In the genomic region with DNA sequence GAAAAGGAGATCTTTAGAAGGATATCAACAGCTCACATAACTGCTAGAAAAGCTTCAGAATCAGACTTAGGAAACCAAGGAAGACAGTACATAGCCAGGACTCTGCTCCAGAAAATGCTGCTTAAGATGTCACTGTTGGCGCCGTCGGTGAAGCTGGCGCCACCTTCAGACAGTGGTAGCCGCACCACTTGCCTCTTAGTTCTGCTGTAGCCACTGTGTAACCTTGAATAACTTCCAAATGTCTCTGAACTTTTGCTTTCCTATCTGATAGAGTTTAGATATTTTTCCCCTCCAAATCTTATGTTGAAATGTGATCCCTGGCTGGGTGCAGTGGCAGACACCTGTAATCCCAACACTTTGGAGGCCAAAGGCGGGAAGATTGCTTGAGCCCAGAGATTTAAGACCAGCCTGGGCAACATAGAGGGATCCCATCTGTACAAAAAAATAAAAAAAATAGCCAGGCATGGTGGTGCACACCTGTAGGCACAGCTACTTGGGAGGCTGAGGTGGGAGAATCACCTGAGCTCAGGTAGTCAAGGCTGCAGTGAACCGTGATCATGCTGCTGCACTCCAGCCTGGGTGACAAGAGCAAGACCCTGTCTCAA, we compare ENCODE assay signal across 9 cellular contexts. TPM values are rescaled to one million over a fixed set of nuclear protein-coding genes. Genes with fewer than 3 reads are reported as not detected.
DNase-seq lines count a peak whose midpoint lies in the region; ATAC-seq and TF ChIP-seq lines count a peak whose summit lies in the region.
"Had no signal": no experiment of that assay in that cellular context is flagged by ENCODE, and none has a peak within 500 bp of the region (broad histone marks: within the 10 kb centered on the region; RNA-seq: fewer than 3 reads in every experiment).

No MANE protein-coding gene starts in this region.

- H3F3A ChIP-seq in GM23338 (replicated peaks; ENCODE audit: low read depth), result no peaks in the 10 kb centered on the region

- H3K4me2 ChIP-seq in GM23338, result no peak overlapping the region

- peaks cover 15% of the 10 kb centered on the region for H3K9me3 Mint-ChIP-seq in GM23338
- H3K9me3 Mint-ChIP-seq in activated CD8-positive, alpha-beta T cell treated with anti-CD3 and anti-CD28 coated beads, Interleukin-2, amount 10 ng/mL, durations not matched to agents 7 days and 5 days (ENCODE audit: insufficient read depth), result no peaks in the 10 kb centered on the region

- H3K9me2 ChIP-seq in GM23338 (ENCODE audit: insufficient read depth), result no peaks in the 10 kb centered on the region; the same call in none of the 2 replicates

- 0 out of 2 replicates have a peak, but pooled peaks cover 5% of the 10 kb centered on the region for H3K27me3 ChIP-seq in GM23338 (ENCODE audit: insufficient read depth)

- peaks cover 5% of the 10 kb centered on the region; the same call in 1 of the 2 replicates for H3K36me3 ChIP-seq in GM23338 (ENCODE audit: insufficient read depth)

- no peak overlapping the region for H3K4me3 ChIP-seq in AG10803 (ENCODE audit: low read length)
- no peak overlapping the region for H3K4me3 ChIP-seq in GM23338

- DNase-seq in AG10803 (ENCODE audit: low read depth), result peak; percentile 10
- peak; percentile 54 for DNase-seq in GM23338 (ENCODE audit: low spot score)
- DNase-seq in activated CD8-positive, alpha-beta T cell treated with anti-CD3 and anti-CD28 coated beads, Interleukin-2, amount 10 ng/mL, durations not matched to agents 7 days and 5 days, result peak; percentile 12
- peak; percentile 26 for DNase-seq in iris pigment epithelial cell (ENCODE audit: low read depth)
- no peak for DNase-seq in NCI-H1417 (lab: John Stamatoyannopoulos, UW)
- no peak for DNase-seq in AG20443 (ENCODE audit: low spot score)

- no peaks in the 10 kb centered on the region for H4K20me1 ChIP-seq in GM23338 (replicated peaks; ENCODE audit: insufficient read depth)

- H2AFZ ChIP-seq in GM23338, result peak overlapping the region; percentile 10; the same call in 1 of the 2 replicates

- TF ChIP-seq CTCF in AG10803 (conservative IDR thresholded peaks at IDR 0.05; ENCODE audit: low read length), result peak; percentile 25
- peak; percentile 62 to 73 for TF ChIP-seq CTCF in GM23338 (conservative IDR thresholded peaks at IDR 0.05; ENCODE audit: low read depth in 2 of 2)

- no peak overlapping the region for H3K27ac Mint-ChIP-seq in GM23338
- H3K27ac Mint-ChIP-seq in activated CD8-positive, alpha-beta T cell treated with anti-CD3 and anti-CD28 coated beads, Interleukin-2, amount 10 ng/mL, durations not matched to agents 7 days and 5 days, result no peak overlapping the region

- POLR2A ChIA-PET in activated CD8-positive, alpha-beta T cell treated with anti-CD3 and anti-CD28 coated beads, Interleukin-2, amount 10 ng/mL, durations not matched to agents 7 days and 5 days (lab: Charles Lee), result no interaction called here

- H3K4me3 Mint-ChIP-seq in GM23338, result no peak overlapping the region
- no peak overlapping the region for H3K4me3 Mint-ChIP-seq in activated CD8-positive, alpha-beta T cell treated with anti-CD3 and anti-CD28 coated beads, Interleukin-2, amount 10 ng/mL, durations not matched to agents 7 days and 5 days

- peaks cover 11% of the 10 kb centered on the region for H3K36me3 Mint-ChIP-seq in GM23338 (ENCODE audit: low read depth)
- no peaks in the 10 kb centered on the region for H3K36me3 Mint-ChIP-seq in activated CD8-positive, alpha-beta T cell treated with anti-CD3 and anti-CD28 coated beads, Interleukin-2, amount 10 ng/mL, durations not matched to agents 7 days and 5 days (ENCODE audit: low read depth)

- peaks cover 6% of the 10 kb centered on the region for H3K4me1 Mint-ChIP-seq in GM23338
- peaks cover 13% of the 10 kb centered on the region for H3K4me1 Mint-ChIP-seq in activated CD8-positive, alpha-beta T cell treated with anti-CD3 and anti-CD28 coated beads, Interleukin-2, amount 10 ng/mL, durations not matched to agents 7 days and 5 days (ENCODE audit: low read depth)

- H3K79me2 ChIP-seq in GM23338 (replicated peaks; ENCODE audit: insufficient read depth), result no peaks in the 10 kb centered on the region

- no peaks in the 10 kb centered on the region for H3K27me3 Mint-ChIP-seq in GM23338 (ENCODE audit: insufficient read depth, low read depth, poor library complexity)
- H3K27me3 Mint-ChIP-seq in activated CD8-positive, alpha-beta T cell treated with anti-CD3 and anti-CD28 coated beads, Interleukin-2, amount 10 ng/mL, durations not matched to agents 7 days and 5 days (ENCODE audit: low read depth), result peaks cover 18% of the 10 kb centered on the region

- H3K4me1 ChIP-seq in GM23338 (ENCODE audit: insufficient read depth), result 0 out of 2 replicates have a peak, but pooled peaks cover 4% of the 10 kb centered on the region

- H3K27ac ChIP-seq in GM23338 (ENCODE audit: low read depth), result no peak overlapping the region

- CTCF ChIA-PET in activated CD8-positive, alpha-beta T cell treated with anti-CD3 and anti-CD28 coated beads, Interleukin-2, amount 10 ng/mL, durations not matched to agents 7 days and 5 days (lab: Charles Lee), result interaction anchor here (1.0 kb wide), 1 partner anchor 26 kb away, joined by 3 read pairs; no protein-coding TSS in a partner anchor

- peak; percentile 92 for ATAC-seq in GM23338
- no peak for ATAC-seq in activated CD8-positive, alpha-beta T cell treated with anti-CD3 and anti-CD28 coated beads, Interleukin-2, amount 10 ng/mL, durations not matched to agents 7 days and 5 days
- no peak for ATAC-seq in GM19395 (IDR thresholded peaks at IDR 0.05; ENCODE audit: unreplicated experiment)
- no peak for ATAC-seq in HG03135 (IDR thresholded peaks at IDR 0.05; ENCODE audit: unreplicated experiment)

TF ChIP-seq in GM23338, 12 proteins besides CTCF, POLR2A, EP300 and RAD21 (continues in another document):
- TF ChIP-seq, protein P1, sequence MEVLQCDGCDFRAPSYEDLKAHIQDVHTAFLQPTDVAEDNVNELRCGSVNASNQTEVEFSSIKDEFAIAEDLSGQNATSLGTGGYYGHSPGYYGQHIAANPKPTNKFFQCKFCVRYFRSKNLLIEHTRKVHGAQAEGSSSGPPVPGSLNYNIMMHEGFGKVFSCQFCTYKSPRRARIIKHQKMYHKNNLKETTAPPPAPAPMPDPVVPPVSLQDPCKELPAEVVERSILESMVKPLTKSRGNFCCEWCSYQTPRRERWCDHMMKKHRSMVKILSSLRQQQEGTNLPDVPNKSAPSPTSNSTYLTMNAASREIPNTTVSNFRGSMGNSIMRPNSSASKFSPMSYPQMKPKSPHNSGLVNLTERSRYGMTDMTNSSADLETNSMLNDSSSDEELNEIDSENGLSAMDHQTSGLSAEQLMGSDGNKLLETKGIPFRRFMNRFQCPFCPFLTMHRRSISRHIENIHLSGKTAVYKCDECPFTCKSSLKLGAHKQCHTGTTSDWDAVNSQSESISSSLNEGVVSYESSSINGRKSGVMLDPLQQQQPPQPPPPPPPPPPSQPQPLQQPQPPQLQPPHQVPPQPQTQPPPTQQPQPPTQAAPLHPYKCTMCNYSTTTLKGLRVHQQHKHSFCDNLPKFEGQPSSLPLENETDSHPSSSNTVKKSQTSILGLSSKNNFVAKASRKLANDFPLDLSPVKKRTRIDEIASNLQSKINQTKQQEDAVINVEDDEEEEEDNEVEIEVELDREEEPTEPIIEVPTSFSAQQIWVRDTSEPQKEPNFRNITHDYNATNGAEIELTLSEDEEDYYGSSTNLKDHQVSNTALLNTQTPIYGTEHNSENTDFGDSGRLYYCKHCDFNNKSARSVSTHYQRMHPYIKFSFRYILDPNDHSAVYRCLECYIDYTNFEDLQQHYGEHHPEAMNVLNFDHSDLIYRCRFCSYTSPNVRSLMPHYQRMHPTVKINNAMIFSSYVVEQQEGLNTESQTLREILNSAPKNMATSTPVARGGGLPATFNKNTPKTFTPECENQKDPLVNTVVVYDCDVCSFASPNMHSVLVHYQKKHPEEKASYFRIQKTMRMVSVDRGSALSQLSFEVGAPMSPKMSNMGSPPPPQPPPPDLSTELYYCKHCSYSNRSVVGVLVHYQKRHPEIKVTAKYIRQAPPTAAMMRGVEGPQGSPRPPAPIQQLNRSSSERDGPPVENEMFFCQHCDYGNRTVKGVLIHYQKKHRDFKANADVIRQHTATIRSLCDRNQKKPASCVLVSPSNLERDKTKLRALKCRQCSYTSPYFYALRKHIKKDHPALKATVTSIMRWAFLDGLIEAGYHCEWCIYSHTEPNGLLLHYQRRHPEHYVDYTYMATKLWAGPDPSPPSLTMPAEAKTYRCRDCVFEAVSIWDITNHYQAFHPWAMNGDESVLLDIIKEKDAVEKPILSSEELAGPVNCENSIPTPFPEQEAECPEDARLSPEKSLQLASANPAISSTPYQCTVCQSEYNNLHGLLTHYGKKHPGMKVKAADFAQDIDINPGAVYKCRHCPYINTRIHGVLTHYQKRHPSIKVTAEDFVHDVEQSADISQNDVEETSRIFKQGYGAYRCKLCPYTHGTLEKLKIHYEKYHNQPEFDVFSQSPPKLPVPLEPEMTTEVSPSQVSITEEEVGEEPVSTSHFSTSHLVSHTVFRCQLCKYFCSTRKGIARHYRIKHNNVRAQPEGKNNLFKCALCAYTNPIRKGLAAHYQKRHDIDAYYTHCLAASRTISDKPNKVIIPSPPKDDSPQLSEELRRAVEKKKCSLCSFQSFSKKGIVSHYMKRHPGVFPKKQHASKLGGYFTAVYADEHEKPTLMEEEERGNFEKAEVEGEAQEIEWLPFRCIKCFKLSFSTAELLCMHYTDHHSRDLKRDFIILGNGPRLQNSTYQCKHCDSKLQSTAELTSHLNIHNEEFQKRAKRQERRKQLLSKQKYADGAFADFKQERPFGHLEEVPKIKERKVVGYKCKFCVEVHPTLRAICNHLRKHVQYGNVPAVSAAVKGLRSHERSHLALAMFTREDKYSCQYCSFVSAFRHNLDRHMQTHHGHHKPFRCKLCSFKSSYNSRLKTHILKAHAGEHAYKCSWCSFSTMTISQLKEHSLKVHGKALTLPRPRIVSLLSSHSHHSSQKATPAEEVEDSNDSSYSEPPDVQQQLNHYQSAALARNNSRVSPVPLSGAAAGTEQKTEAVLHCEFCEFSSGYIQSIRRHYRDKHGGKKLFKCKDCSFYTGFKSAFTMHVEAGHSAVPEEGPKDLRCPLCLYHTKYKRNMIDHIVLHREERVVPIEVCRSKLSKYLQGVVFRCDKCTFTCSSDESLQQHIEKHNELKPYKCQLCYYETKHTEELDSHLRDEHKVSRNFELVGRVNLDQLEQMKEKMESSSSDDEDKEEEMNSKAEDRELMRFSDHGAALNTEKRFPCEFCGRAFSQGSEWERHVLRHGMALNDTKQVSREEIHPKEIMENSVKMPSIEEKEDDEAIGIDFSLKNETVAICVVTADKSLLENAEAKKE (CRISPR knock-in tag; IDR thresholded peaks at IDR 0.05), result no peak
- no peak for TF ChIP-seq STAT1 (IDR thresholded peaks at IDR 0.05; ENCODE audit: unreplicated experiment)

RNA-seq across cellular contexts. Expression of gene USP31, which starts 6.3 kb away (rescaled TPM):
- total RNA-seq in GM23338 (2014; rRNA removed; shearing (Covaris generic)), result 15.5 and 17.9 TPM in 2 replicates
- polyA plus RNA-seq in GM23338 (2016; fragmentation: Nextera tagmentation; extraction: Ambion mirVana), result 4.2 and 4.3 TPM in 2 replicates
- total RNA-seq in activated CD8-positive, alpha-beta T cell treated with anti-CD3 and anti-CD28 coated beads, Interleukin-2, amount 10 ng/mL, durations not matched to agents 7 days and 5 days, result 1 to 10 TPM; 6.2 to 6.8 TPM

RNA-seq across cellular contexts. Expression of gene SCNN1G, which starts 27.0 kb away (rescaled TPM):
- total RNA-seq in GM23338 (2014; rRNA removed; shearing (Covaris generic)), result 1.1 and 1.2 TPM in 2 replicates
- polyA plus RNA-seq in GM23338 (2016; fragmentation: Nextera tagmentation; extraction: Ambion mirVana), result 0.97 and 1.1 TPM in 2 replicates
- total RNA-seq in activated CD8-positive, alpha-beta T cell treated with anti-CD3 and anti-CD28 coated beads, Interleukin-2, amount 10 ng/mL, durations not matched to agents 7 days and 5 days, result not detected
- total RNA-seq: T-helper 2 cell treated with Interferon-gamma antibody and Interleukin-4, amounts not matched to agents 100 ng/mL and 5 ng/mL, for 36 hours had no signal

Comparison
In these comparisons a context has a peak if more than half of its experiments do, and no peak if none do; other contexts are left out.
1. DNase-seq: peak in AG10803 (single experiment), GM23338 (single experiment), activated CD8-positive, alpha-beta T cell treated with anti-CD3 and anti-CD28 coated beads, Interleukin-2, amount 10 ng/mL, durations not matched to agents 7 days and 5 days (single experiment) and iris pigment epithelial cell (single experiment); none in NCI-H1417 (0 of 3) and AG20443 (single experiment).